ENCODE assay signal across 10 cellular contexts in genomic region chr7:1668486-1668931, GRCh38. TPM values are rescaled to one million over a fixed set of nuclear protein-coding genes. Genes with fewer than 3 reads are reported as not detected.
DNase-seq lines count a peak whose midpoint lies in the region; ATAC-seq lines count a peak whose summit lies in the region.
"Had no signal": no experiment of that assay in that cellular context is flagged by ENCODE, and none has a peak within 500 bp of the region (broad histone marks: within the 10 kb centered on the region; RNA-seq: fewer than 3 reads in every experiment).

No MANE protein-coding gene starts in this region.

- H3K23ac ChIP-seq in mesendoderm (ENCODE audit: low read length) = no peak overlapping the region

- H3K9ac ChIP-seq in mesendoderm (ENCODE audit: low read length) = no peak overlapping the region

- ATAC-seq in HG03108 (IDR thresholded peaks at IDR 0.05; ENCODE audit: unreplicated experiment) = no peak

- no peaks in the 10 kb centered on the region for H3K36me3 Mint-ChIP-seq in activated naive CD4-positive, alpha-beta T cell treated with anti-CD3 and anti-CD28 coated beads, Interleukin-2, amount 50 U/mL, for 24 hours

- no peak overlapping the region for H4K8ac ChIP-seq in mesendoderm (ENCODE audit: low read depth, low read length)

- H3K27ac Mint-ChIP-seq in activated naive CD4-positive, alpha-beta T cell treated with anti-CD3 and anti-CD28 coated beads, Interleukin-2, amount 50 U/mL, for 24 hours = no peak overlapping the region

- H3K79me1 ChIP-seq in mesendoderm (ENCODE audit: low read length) = no peaks in the 10 kb centered on the region

- H3K9me3 Mint-ChIP-seq in activated naive CD4-positive, alpha-beta T cell treated with anti-CD3 and anti-CD28 coated beads, Interleukin-2, amount 50 U/mL, for 24 hours = no peaks in the 10 kb centered on the region

- H3K27me3 ChIP-seq in mesendoderm (ENCODE audit: insufficient read depth, low read length, poor library complexity) = peaks cover 38% of the 10 kb centered on the region

- H3K4ac ChIP-seq in mesendoderm (ENCODE audit: low read depth, low read length) = no peak overlapping the region

- H2BK5ac ChIP-seq in mesendoderm (ENCODE audit: low read length) = no peak overlapping the region

- no peak overlapping the region for H3K4me2 ChIP-seq in mesendoderm (ENCODE audit: low read length)

- no peaks in the 10 kb centered on the region for H3K79me2 ChIP-seq in mesendoderm (ENCODE audit: control insufficient read depth, insufficient read depth, low read length)

- no peak overlapping the region for H3K18ac ChIP-seq in mesendoderm (ENCODE audit: low read length)

- H3K4me3 Mint-ChIP-seq in activated naive CD4-positive, alpha-beta T cell treated with anti-CD3 and anti-CD28 coated beads, Interleukin-2, amount 50 U/mL, for 24 hours = peak overlapping the region; percentile 54

- H4K5ac ChIP-seq in mesendoderm (ENCODE audit: low read length) = no peak overlapping the region

- H3K4me1 Mint-ChIP-seq in activated naive CD4-positive, alpha-beta T cell treated with anti-CD3 and anti-CD28 coated beads, Interleukin-2, amount 50 U/mL, for 24 hours = peaks cover 5% of the 10 kb centered on the region

- peaks cover 19% of the 10 kb centered on the region for H3K27me3 Mint-ChIP-seq in activated naive CD4-positive, alpha-beta T cell treated with anti-CD3 and anti-CD28 coated beads, Interleukin-2, amount 50 U/mL, for 24 hours

- no peak overlapping the region for H3K27ac ChIP-seq in mesendoderm (ENCODE audit: low read depth, low read length)
- H3K27ac ChIP-seq: esophagus muscularis mucosa had no signal

- H2BK120ac ChIP-seq in mesendoderm (ENCODE audit: low read depth, low read length) = no peak overlapping the region

- no peak for DNase-seq in activated naive CD4-positive, alpha-beta T cell (lab: John Stamatoyannopoulos, UW)
- DNase-seq in astrocyte of the hippocampus (ENCODE audit: low read depth, low spot score) = peak; percentile 38
- peak; percentile 33 for DNase-seq in mesendoderm
- no peak for DNase-seq in NCI-H2029 (lab: John Stamatoyannopoulos, UW)
- no peak for DNase-seq in central memory CD4-positive, alpha-beta T cell
- no peak for DNase-seq in medulla oblongata (ENCODE audit: extremely low spot score)
- DNase-seq: Calu3 had no signal

- no peak overlapping the region for H2AK5ac ChIP-seq in mesendoderm (ENCODE audit: low read length)

- peak overlapping the region; percentile 75 for H3K56ac ChIP-seq in mesendoderm (ENCODE audit: low read length)

- H3K4me3 ChIP-seq in mesendoderm (ENCODE audit: low read length) = no peak overlapping the region

- no peak overlapping the region for H2BK15ac ChIP-seq in mesendoderm (replicated peaks; ENCODE audit: low read depth)

- no peaks in the 10 kb centered on the region for H3K4me1 ChIP-seq in mesendoderm (ENCODE audit: control insufficient read depth, low read depth, low read length)

- H3K36me3 ChIP-seq in mesendoderm (ENCODE audit: control insufficient read depth, insufficient read depth, low read length) = no peaks in the 10 kb centered on the region
- H3K36me3 ChIP-seq: esophagus muscularis mucosa had no signal

- WGBS in mesendoderm (ENCODE audit: extremely low coverage, insufficient coverage, low lambda C conversion rate) = no CpG with 5 or more reads among the region's 16 CpGs

RNA-seq across cellular contexts. Expression of gene ELFN1, which starts 1.6 kb away (rescaled TPM):
- polyA plus RNA-seq in mesendoderm (2013, experiment 1 of 2) = 0.86 TPM
- polyA plus RNA-seq in mesendoderm (2013, experiment 2 of 2) = 0.85 TPM

Comparison
In these comparisons a context has a peak if more than half of its experiments do, and no peak if none do; other contexts are left out.
1. DNase-seq: peak in astrocyte of the hippocampus (single experiment) and mesendoderm (single experiment); none in activated naive CD4-positive, alpha-beta T cell (0 of 4), NCI-H2029 (single experiment), central memory CD4-positive, alpha-beta T cell (single experiment) and medulla oblongata (single experiment).